ENCODE assay signal across 18 cellular contexts in genomic region chr15:92580521-92580920, GRCh38.
A peak's percentile ranks its signal among the peaks of the same experiment; 100 is the strongest.
DNase-seq lines count a peak whose midpoint lies in the region; ATAC-seq, FAIRE-seq and TF ChIP-seq lines count a peak whose summit lies in the region.
"Had no signal": no experiment of that assay in that cellular context is flagged by ENCODE, and none has a peak within 500 bp of the region (broad histone marks: within the 10 kb centered on the region; RNA-seq: fewer than 3 reads in every experiment).

No MANE protein-coding gene starts in this region.

- WGBS in sigmoid colon, 2 donors, result 92% methylated on average over 12 of the region's 12 CpGs
- WGBS in gastroesophageal sphincter (ENCODE audit: low coverage in 1 of 2), 2 donors, result 90 to 91% methylated on average over 2 to 9 of the region's 12 CpGs

- H3K27ac ChIP-seq in coronary artery (no peak overlapping the region), neural progenitor cell (no peak overlapping the region), sigmoid colon (no peak overlapping the region), gastroesophageal sphincter (no peak overlapping the region)

- DNase-seq in bronchial epithelial cell (ENCODE audit: low read depth), result no peak
- peak; percentile 64 for DNase-seq in coronary artery (ENCODE audit: low spot score)
- DNase-seq in neural progenitor cell (ENCODE audit: low spot score), result no peak
- DNase-seq in sigmoid colon, result peak; percentile 30
- DNase-seq in activated CD4-positive, alpha-beta T cell treated with anti-CD3 and anti-CD28 coated beads for 36 hours, result no peak
- DNase-seq: C1 segment of cervical spinal cord; Calu3; CD4-positive, alpha-beta memory T cell; COR-L47; DMS53; DMS79 treated with DMSO at 0.1 percent for 48 hours; GF-D8 had no signal

- TF ChIP-seq EP300 in sigmoid colon (IDR thresholded peaks at IDR 0.05), result no peak
- TF ChIP-seq EP300 in gastroesophageal sphincter (IDR thresholded peaks at IDR 0.05), result no peak

- peaks cover 13% of the 10 kb centered on the region for H3K27me3 Mint-ChIP-seq in neural progenitor cell (ENCODE audit: insufficient read depth, low read depth)
- peaks cover 7% of the 10 kb centered on the region for H3K27me3 Mint-ChIP-seq in activated CD4-positive, alpha-beta T cell treated with anti-CD3 and anti-CD28 coated beads for 36 hours

- H3K4me3 ChIP-seq in bronchial epithelial cell (ENCODE audit: low read depth, low read length) (no peak overlapping the region), coronary artery (no peak overlapping the region), neural progenitor cell (no peak overlapping the region), sigmoid colon (no peak overlapping the region), gastroesophageal sphincter (no peak overlapping the region)
- H3K4me3 ChIP-seq: GM23338 had no signal

- no peaks in the 10 kb centered on the region for H3K27me3 ChIP-seq in bronchial epithelial cell (ENCODE audit: control insufficient read depth, insufficient read depth, low read length)
- H3K27me3 ChIP-seq in neural progenitor cell, result no peaks in the 10 kb centered on the region
- no peaks in the 10 kb centered on the region for H3K27me3 ChIP-seq in sigmoid colon
- H3K27me3 ChIP-seq in gastroesophageal sphincter, result peaks cover 3% of the 10 kb centered on the region

- peaks cover 11% of the 10 kb centered on the region for H3K4me1 ChIP-seq in neural progenitor cell
- no peaks in the 10 kb centered on the region for H3K4me1 ChIP-seq in sigmoid colon
- H3K4me1 ChIP-seq in gastroesophageal sphincter, result no peaks in the 10 kb centered on the region

- no peaks in the 10 kb centered on the region for H3K36me3 Mint-ChIP-seq in neural progenitor cell
- no peaks in the 10 kb centered on the region for H3K36me3 Mint-ChIP-seq in activated CD4-positive, alpha-beta T cell treated with anti-CD3 and anti-CD28 coated beads for 36 hours (ENCODE audit: low read depth)
- H3K36me3 Mint-ChIP-seq: CD4-positive, alpha-beta memory T cell had no signal

- no peak overlapping the region for H3K9ac ChIP-seq in neural progenitor cell

- no peak overlapping the region for H3K4me3 Mint-ChIP-seq in neural progenitor cell
- H3K4me3 Mint-ChIP-seq in activated CD4-positive, alpha-beta T cell treated with anti-CD3 and anti-CD28 coated beads for 36 hours, result no peak overlapping the region
- H3K4me3 Mint-ChIP-seq: CD4-positive, alpha-beta memory T cell; GM23338; H9 had no signal

- intact Hi-C loops in sigmoid colon (cut with DNase I), result no loop called here
- intact Hi-C loops in activated CD4-positive, alpha-beta T cell treated with anti-CD3 and anti-CD28 coated beads for 36 hours (cut with DNase I, micrococcal nuclease), result no loop called here

- no peaks in the 10 kb centered on the region for H4K20me1 ChIP-seq in neural progenitor cell (ENCODE audit: low read depth)

- no peak for ATAC-seq in activated CD4-positive, alpha-beta T cell treated with anti-CD3 and anti-CD28 coated beads for 36 hours
- ATAC-seq in gastroesophageal sphincter, result no peak
- ATAC-seq: GM23338, HCT116 had no signal

- peak overlapping the region; percentile 51 for H3K27ac Mint-ChIP-seq in neural progenitor cell
- H3K27ac Mint-ChIP-seq in activated CD4-positive, alpha-beta T cell treated with anti-CD3 and anti-CD28 coated beads for 36 hours, result no peak overlapping the region
- H3K27ac Mint-ChIP-seq: CD4-positive, alpha-beta memory T cell; GM23338; H9 had no signal

- TF ChIP-seq POLR2A in sigmoid colon (IDR thresholded peaks at IDR 0.05) (no peak), gastroesophageal sphincter (IDR thresholded peaks at IDR 0.05) (no peak)

- H3K36me3 ChIP-seq in bronchial epithelial cell (ENCODE audit: control insufficient read depth, insufficient read depth, low read length) (no peaks in the 10 kb centered on the region), neural progenitor cell (no peaks in the 10 kb centered on the region), sigmoid colon (no peaks in the 10 kb centered on the region), gastroesophageal sphincter (no peaks in the 10 kb centered on the region)

- H3K4me1 Mint-ChIP-seq in neural progenitor cell, result peaks cover 12% of the 10 kb centered on the region
- no peaks in the 10 kb centered on the region for H3K4me1 Mint-ChIP-seq in activated CD4-positive, alpha-beta T cell treated with anti-CD3 and anti-CD28 coated beads for 36 hours
- H3K4me1 Mint-ChIP-seq: CD4-positive, alpha-beta memory T cell; GM23338 had no signal

- H3K9me3 ChIP-seq in neural progenitor cell (ENCODE audit: low read depth) (no peaks in the 10 kb centered on the region), sigmoid colon (no peaks in the 10 kb centered on the region), gastroesophageal sphincter (no peaks in the 10 kb centered on the region)

- TF ChIP-seq CTCF in bronchial epithelial cell (IDR thresholded peaks at IDR 0.05; ENCODE audit: insufficient read depth, low read length, severe bottlenecking) (no peak), coronary artery (IDR thresholded peaks at IDR 0.05) (no peak), neural progenitor cell (IDR thresholded peaks at IDR 0.05) (no peak), sigmoid colon (IDR thresholded peaks at IDR 0.05) (no peak), gastroesophageal sphincter (IDR thresholded peaks at IDR 0.05) (no peak)

- no peak overlapping the region for H2AFZ ChIP-seq in neural progenitor cell (replicated peaks)
- H2AFZ ChIP-seq: GM23338 had no signal

- POLR2A ChIA-PET in activated CD4-positive, alpha-beta T cell treated with anti-CD3 and anti-CD28 coated beads for 36 hours (lab: Charles Lee), result no interaction called here

- FAIRE-seq in bronchial epithelial cell (lab: Jason Lieb, UNC), result peak; percentile 7
- FAIRE-seq: GM12891, GM18507 had no signal

- H3K4me2 ChIP-seq in neural progenitor cell, result no peak overlapping the region
- H3K4me2 ChIP-seq: GM23338 had no signal

- H3K9me3 Mint-ChIP-seq in neural progenitor cell, result peaks cover 9% of the 10 kb centered on the region
- H3K9me3 Mint-ChIP-seq in activated CD4-positive, alpha-beta T cell treated with anti-CD3 and anti-CD28 coated beads for 36 hours (ENCODE audit: low read depth), result no peaks in the 10 kb centered on the region
- H3K9me3 Mint-ChIP-seq: CD4-positive, alpha-beta memory T cell had no signal

- CTCF ChIA-PET in activated CD4-positive, alpha-beta T cell treated with anti-CD3 and anti-CD28 coated beads for 36 hours (lab: Charles Lee), result no interaction called here

- H3F3A ChIP-seq in neural progenitor cell (ENCODE audit: low read depth), result no peaks in the 10 kb centered on the region

- H3K79me2 ChIP-seq in neural progenitor cell (ENCODE audit: low read depth), result no peaks in the 10 kb centered on the region

Comparison
In these comparisons a context has a peak if more than half of its experiments do, and no peak if none do; other contexts are left out.
1. DNase-seq: peak in coronary artery (single experiment) and sigmoid colon (single experiment); none in bronchial epithelial cell (single experiment), neural progenitor cell (single experiment) and activated CD4-positive, alpha-beta T cell treated with anti-CD3 and anti-CD28 coated beads for 36 hours (single experiment).